8 cellular contexts compared by ENCODE assay signal in the genomic region with DNA sequence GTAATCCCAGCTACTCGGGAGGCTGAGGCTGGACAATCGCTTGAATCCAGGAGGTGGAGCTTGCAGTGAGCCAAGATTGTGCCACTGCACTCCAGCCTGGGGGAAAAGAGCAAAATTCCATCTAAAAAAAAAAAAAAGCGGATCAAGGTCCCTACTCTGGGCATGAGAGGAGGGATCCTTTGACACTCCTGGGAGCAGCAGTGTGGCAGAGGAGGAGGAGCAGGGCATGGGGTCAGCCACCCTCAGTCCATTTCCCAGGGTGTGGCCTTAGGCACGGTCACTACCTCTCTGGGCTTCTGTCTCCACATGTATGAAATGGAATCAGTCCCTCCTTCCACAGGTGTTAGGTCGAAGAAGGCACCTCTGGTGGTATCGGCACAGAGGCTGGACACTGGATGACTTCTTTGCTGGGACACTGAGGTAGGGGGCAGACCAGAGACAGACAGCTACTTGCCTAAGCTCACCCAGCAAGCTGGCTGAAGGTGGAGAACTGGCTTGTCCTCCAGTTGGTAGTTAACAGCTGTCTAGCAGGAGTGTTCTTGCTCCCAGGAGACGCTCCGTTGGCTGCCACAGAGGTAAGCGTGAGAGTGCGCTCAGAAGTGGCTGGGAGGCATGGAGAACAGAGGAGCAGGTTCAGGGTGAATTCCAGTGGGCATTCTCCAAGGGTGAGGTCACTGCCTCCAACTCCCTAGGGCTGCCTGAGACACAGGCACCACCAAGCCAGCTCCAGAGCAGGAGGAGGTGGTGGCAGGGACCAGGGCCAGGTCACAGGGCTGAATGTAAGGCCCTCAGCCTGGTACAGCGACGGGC. TPM values are rescaled to one million over a fixed set of nuclear protein-coding genes. Genes with fewer than 3 reads are reported as not detected.
DNase-seq lines count a peak whose midpoint lies in the region; ATAC-seq and TF ChIP-seq lines count a peak whose summit lies in the region.

No MANE protein-coding gene starts in this region.

- H3K4me3 Mint-ChIP-seq in progenitor cell of endocrine pancreas (ENCODE audit: low read depth): no peak overlapping the region

- H3K79me2 ChIP-seq in fibroblast of lung (ENCODE audit: control insufficient read depth, insufficient read depth, low read length): no peaks in the 10 kb centered on the region

- H3K4me2 ChIP-seq in fibroblast of lung (ENCODE audit: extremely low read depth, insufficient read depth, low read length): no peak overlapping the region

- no peaks in the 10 kb centered on the region for H3K9me3 ChIP-seq in fibroblast of lung (ENCODE audit: control insufficient read depth, insufficient read depth, low read depth, low read length)

- TF ChIP-seq CTCF in fibroblast of lung (conservative IDR thresholded peaks at IDR 0.05 in 1 of 2, IDR thresholded peaks at IDR 0.05 in 1 of 2; ENCODE audit: low read depth in 1 of 2, low read length in 2 of 2) (no peak), progenitor cell of endocrine pancreas (IDR thresholded peaks at IDR 0.05; ENCODE audit: unreplicated experiment) (no peak)

- peak overlapping the region; percentile 97 for H3K27ac Mint-ChIP-seq in progenitor cell of endocrine pancreas

- H3K27me3 ChIP-seq in fibroblast of lung (ENCODE audit: control insufficient read depth, insufficient read depth, low read length): no peaks in the 10 kb centered on the region

- H4K20me1 ChIP-seq in fibroblast of lung (ENCODE audit: control insufficient read depth, extremely low read depth, insufficient read depth, low read length): no peaks in the 10 kb centered on the region

- peaks cover 4% of the 10 kb centered on the region for H3K36me3 ChIP-seq in fibroblast of lung (ENCODE audit: control insufficient read depth, insufficient read depth, low read length)

- no peaks in the 10 kb centered on the region for H3K36me3 Mint-ChIP-seq in progenitor cell of endocrine pancreas (ENCODE audit: insufficient read depth)

- H3K27me3 Mint-ChIP-seq in progenitor cell of endocrine pancreas: no peaks in the 10 kb centered on the region

- no peak overlapping the region for H3K9ac ChIP-seq in fibroblast of lung (ENCODE audit: insufficient read depth, low read length)

- no peak for ATAC-seq in HG02623 (IDR thresholded peaks at IDR 0.05; ENCODE audit: unreplicated experiment)
- ATAC-seq in HG02970 (IDR thresholded peaks at IDR 0.05; ENCODE audit: low FRiP score, unreplicated experiment): no peak
- no peak for ATAC-seq in HG03342 (IDR thresholded peaks at IDR 0.05; ENCODE audit: unreplicated experiment)

- H3K9me3 Mint-ChIP-seq in progenitor cell of endocrine pancreas (ENCODE audit: low read depth): no peaks in the 10 kb centered on the region

- no peak overlapping the region for H2AFZ ChIP-seq in fibroblast of lung (ENCODE audit: low read length)

- DNase-seq in DMS53 treated with DMSO at 0.1 percent for 48 hours (lab: John Stamatoyannopoulos, UW; ENCODE audit: unreplicated experiment): peak; percentile 13
- peak; percentile 60 for DNase-seq in NCI-H510A (lab: John Stamatoyannopoulos, UW)
- DNase-seq in fibroblast of lung (ENCODE audit: low read depth in 2 of 2): peak; percentile 71 to 97
- peak; percentile 35 for DNase-seq in progenitor cell of endocrine pancreas (ENCODE audit: low spot score, unreplicated experiment)
- no peak for DNase-seq in activated CD4-positive, CD25-positive, alpha-beta regulatory T cell treated with anti-CD3 and anti-CD28 coated beads, Interleukin-2, amount 50 U/mL, for 72 hours

- H3K27ac ChIP-seq in fibroblast of lung (ENCODE audit: insufficient read depth, low read length): no peak overlapping the region

- peaks cover 39% of the 10 kb centered on the region for H3K4me1 ChIP-seq in fibroblast of lung (ENCODE audit: control insufficient read depth, extremely low read depth, insufficient read depth, low read length)

- no peak overlapping the region for H3K4me3 ChIP-seq in fibroblast of lung (replicated peaks in 1 of 4; ENCODE audit: control extremely low read depth in 1 of 4, insufficient read depth in 1 of 4, low read depth in 3 of 4, low read length in 4 of 4)

- H3K4me1 Mint-ChIP-seq in progenitor cell of endocrine pancreas (ENCODE audit: low read depth): peaks cover 20% of the 10 kb centered on the region

RNA-seq across cellular contexts. Expression of a gene that starts 19.6 kb away (rescaled TPM):
- total RNA-seq in fibroblast of lung: 20.5 and 25.3 TPM in 2 replicates
- polyA plus RNA-seq in fibroblast of lung: 118 and 164 TPM in 2 replicates
- polyA plus RNA-seq in fibroblast of lung (2012): 82.3 and 118 TPM in 2 replicates
- polyA minus RNA-seq in fibroblast of lung (ENCODE audit: low replicate concordance): 75.3 and 223 TPM in 2 replicates
- 55.0 and 59.6 TPM in 2 replicates for total RNA-seq in progenitor cell of endocrine pancreas

RNA-seq across cellular contexts. Expression of a gene that starts 45.0 kb away (rescaled TPM):
- total RNA-seq in fibroblast of lung (3.3 and 8.7 TPM in 2 replicates), progenitor cell of endocrine pancreas (22.7 and 23.5 TPM in 2 replicates)
- 3.8 and 8.8 TPM in 2 replicates for polyA plus RNA-seq in fibroblast of lung
- 5.1 and 9.6 TPM in 2 replicates for polyA plus RNA-seq in fibroblast of lung (2012)
- polyA minus RNA-seq in fibroblast of lung (ENCODE audit: low replicate concordance): 13.7 and 28.1 TPM in 2 replicates
